Comparison of ENCODE assay signal across 1 cellular context in genomic region chr7:28588606-28589005, GRCh38.
TF ChIP-seq lines count a peak whose summit lies in the region.

No MANE protein-coding gene starts in this region.

TF ChIP-seq in GM23338, 12 proteins besides CTCF, POLR2A, EP300 and RAD21 (continued from another document):
- no peak for TF ChIP-seq ETS1 (IDR thresholded peaks at IDR 0.05)
- no peak for TF ChIP-seq REST (IDR thresholded peaks at IDR 0.05; ENCODE audit: unreplicated experiment)
- TF ChIP-seq JUNB (IDR thresholded peaks at IDR 0.05; ENCODE audit: unreplicated experiment), result no peak
- no peak for TF ChIP-seq STAT1 (IDR thresholded peaks at IDR 0.05; ENCODE audit: unreplicated experiment)
